Comparison of ENCODE assay signal across 16 cellular contexts in the genomic region with DNA sequence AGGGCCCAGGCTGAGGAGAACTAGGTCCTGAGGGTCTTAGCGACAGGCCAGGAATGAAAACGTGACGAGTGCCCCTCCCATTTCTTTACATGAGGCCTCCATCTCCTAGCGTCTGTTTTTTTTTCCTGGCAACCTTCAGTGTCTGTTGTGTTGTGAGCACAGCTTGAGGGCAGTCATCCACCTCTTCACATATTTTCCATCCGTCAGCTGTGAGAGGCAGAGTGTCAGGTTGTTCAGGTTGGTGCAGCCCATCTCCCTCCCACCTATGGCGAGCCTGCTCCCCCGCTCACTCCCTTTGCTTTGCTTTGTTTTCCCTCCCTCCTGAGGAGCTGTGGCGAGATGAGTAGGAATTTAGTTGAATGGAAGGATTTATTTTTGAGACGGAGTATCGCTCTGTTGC. TPM values are rescaled to one million over a fixed set of nuclear protein-coding genes. Genes with fewer than 3 reads are reported as not detected.
DNase-seq lines count a peak whose midpoint lies in the region; ATAC-seq and TF ChIP-seq lines count a peak whose summit lies in the region.
"Had no signal": no experiment of that assay in that cellular context is flagged by ENCODE, and none has a peak within 500 bp of the region (broad histone marks: within the 10 kb centered on the region; RNA-seq: fewer than 3 reads in every experiment).

No MANE protein-coding gene starts in this region.

- no peaks in the 10 kb centered on the region for H3K27me3 Mint-ChIP-seq in activated CD8-positive, alpha-beta T cell treated with anti-CD3 and anti-CD28 coated beads for 36 hours
- H3K27me3 Mint-ChIP-seq in osteocyte (ENCODE audit: unreplicated experiment), result peaks cover 5% of the 10 kb centered on the region

- no peak overlapping the region for H3K4me2 ChIP-seq in hepatocyte

- CTCF ChIA-PET in activated CD8-positive, alpha-beta T cell treated with anti-CD3 and anti-CD28 coated beads for 36 hours (lab: Charles Lee), result interaction anchor here (0.7 to 2.2 kb wide), 20 partner anchors 9 to 227 kb away, joined by 3 to 21 read pairs (median 4); partner anchors contain the start of gene N4BP2

- no peaks in the 10 kb centered on the region for H3K9me2 ChIP-seq in hepatocyte (replicated peaks; ENCODE audit: insufficient read depth)

- H3K9me3 ChIP-seq in hepatocyte (ENCODE audit: low read depth), result no peaks in the 10 kb centered on the region
- H3K9me3 ChIP-seq in suprapubic skin, result no peaks in the 10 kb centered on the region
- H3K9me3 ChIP-seq: esophagus squamous epithelium had no signal

- no peak for TF ChIP-seq EP300 in suprapubic skin (IDR thresholded peaks at IDR 0.05)

- H2AFZ ChIP-seq in hepatocyte, result no peak overlapping the region

- peak; percentile 57 for DNase-seq in stimulated activated CD4-positive, alpha-beta T cell treated with anti-CD3 and anti-CD28 coated beads, Interleukin-1b, Interleukin-23, amount 100 ng/mL, for 48 hours
- no peak for DNase-seq in stimulated activated CD4-positive, alpha-beta T cell treated with anti-CD3 and anti-CD28 coated beads, Interleukin-2, amount 100 ng/mL, for 48 hours
- DNase-seq in activated CD8-positive, alpha-beta T cell treated with anti-CD3 and anti-CD28 coated beads for 36 hours, result peak; percentile 65
- peak; percentile 30 for DNase-seq in hepatocyte (ENCODE audit: low spot score)
- no peak for DNase-seq in suprapubic skin (ENCODE audit: low spot score in 2 of 2)
- DNase-seq in osteocyte (ENCODE audit: extremely low spot score, unreplicated experiment), result no peak
- DNase-seq: esophagus squamous epithelium, GF-D8, IMR-90, NCI-H1105 treated with DMSO at 0.1 percent for 48 hours, posterior cingulate gyrus had no signal

- no peaks in the 10 kb centered on the region for H3K79me2 ChIP-seq in hepatocyte

- TF ChIP-seq CTCF in activated CD8-positive, alpha-beta T cell treated with anti-CD3 and anti-CD28 coated beads for 36 hours (IDR thresholded peaks at IDR 0.05), result no peak
- TF ChIP-seq CTCF in hepatocyte (IDR thresholded peaks at IDR 0.05; ENCODE audit: poor library complexity) (no peak), suprapubic skin (IDR thresholded peaks at IDR 0.05) (no peak), osteocyte (IDR thresholded peaks at IDR 0.05) (no peak)

- TF ChIP-seq POLR2A in suprapubic skin (IDR thresholded peaks at IDR 0.05), result no peak

- peaks cover 61% of the 10 kb centered on the region for H3K4me1 Mint-ChIP-seq in activated CD8-positive, alpha-beta T cell treated with anti-CD3 and anti-CD28 coated beads for 36 hours (ENCODE audit: low read depth)
- no peaks in the 10 kb centered on the region for H3K4me1 Mint-ChIP-seq in osteocyte (ENCODE audit: unreplicated experiment)

- H4K20me1 ChIP-seq in hepatocyte (ENCODE audit: insufficient read depth, poor library complexity, severe bottlenecking), result no peaks in the 10 kb centered on the region

- peaks cover 24% of the 10 kb centered on the region for H3K36me3 Mint-ChIP-seq in activated CD8-positive, alpha-beta T cell treated with anti-CD3 and anti-CD28 coated beads for 36 hours (ENCODE audit: low read depth)
- no peaks in the 10 kb centered on the region for H3K36me3 Mint-ChIP-seq in osteocyte (ENCODE audit: unreplicated experiment)

- H3K27ac Mint-ChIP-seq in activated CD8-positive, alpha-beta T cell treated with anti-CD3 and anti-CD28 coated beads for 36 hours, result peak overlapping the region; percentile 98
- no peak overlapping the region for H3K27ac Mint-ChIP-seq in osteocyte (ENCODE audit: unreplicated experiment)

- no peak overlapping the region for H3K27ac ChIP-seq in hepatocyte
- peak overlapping the region; percentile 33 for H3K27ac ChIP-seq in suprapubic skin
- H3K27ac ChIP-seq: esophagus squamous epithelium had no signal

- peak overlapping the region; percentile 45 for H3K4me3 Mint-ChIP-seq in activated CD8-positive, alpha-beta T cell treated with anti-CD3 and anti-CD28 coated beads for 36 hours
- no peak overlapping the region for H3K4me3 Mint-ChIP-seq in osteocyte (ENCODE audit: unreplicated experiment)

- H3K36me3 ChIP-seq in hepatocyte (replicated peaks; ENCODE audit: insufficient read depth, low read depth) (no peaks in the 10 kb centered on the region), suprapubic skin (no peaks in the 10 kb centered on the region)
- H3K36me3 ChIP-seq: esophagus squamous epithelium had no signal

- H3K9me3 Mint-ChIP-seq in activated CD8-positive, alpha-beta T cell treated with anti-CD3 and anti-CD28 coated beads for 36 hours, result peaks cover 15% of the 10 kb centered on the region
- H3K9me3 Mint-ChIP-seq in osteocyte (ENCODE audit: unreplicated experiment), result no peaks in the 10 kb centered on the region

- 81% methylated on average over 10 of the region's 10 CpGs for WGBS in hepatocyte (ENCODE audit: low lambda C conversion rate, missing lambda C conversion rate)
- 51% methylated on average over 10 of the region's 10 CpGs for WGBS in suprapubic skin

- intact Hi-C loops in activated CD8-positive, alpha-beta T cell treated with anti-CD3 and anti-CD28 coated beads for 36 hours (cut with micrococcal nuclease), result no loop called here

- H3K4me3 ChIP-seq in hepatocyte (no peak overlapping the region), suprapubic skin (no peak overlapping the region)
- H3K4me3 ChIP-seq: esophagus squamous epithelium had no signal

- no peaks in the 10 kb centered on the region for H3K4me1 ChIP-seq in hepatocyte (ENCODE audit: insufficient read depth)
- no peaks in the 10 kb centered on the region for H3K4me1 ChIP-seq in suprapubic skin

- POLR2A ChIA-PET in activated CD8-positive, alpha-beta T cell treated with anti-CD3 and anti-CD28 coated beads for 36 hours (lab: Charles Lee), result interaction anchor here (0.7 to 3.2 kb wide), 21 partner anchors 9 to 88 kb away, joined by 3 to 10 read pairs (median 4); no protein-coding TSS in a partner anchor

- H3K27me3 ChIP-seq in hepatocyte (no peaks in the 10 kb centered on the region), suprapubic skin (no peaks in the 10 kb centered on the region)
- H3K27me3 ChIP-seq: esophagus squamous epithelium had no signal

- peak; percentile 55 for ATAC-seq in activated CD8-positive, alpha-beta T cell treated with anti-CD3 and anti-CD28 coated beads for 36 hours
- ATAC-seq in HG03159 (IDR thresholded peaks at IDR 0.05; ENCODE audit: unreplicated experiment) (no peak), GM18868 (IDR thresholded peaks at IDR 0.05; ENCODE audit: unreplicated experiment) (no peak)
- ATAC-seq: Right ventricle myocardium inferior had no signal

RNA-seq across cellular contexts. Expression of gene CHRNA9, which starts 51.7 kb away (rescaled TPM):
- total RNA-seq in activated CD8-positive, alpha-beta T cell treated with anti-CD3 and anti-CD28 coated beads for 36 hours, result under 1 TPM; 0.11 to 0.38 TPM
- 0.50 and 1.5 TPM in 2 replicates for total RNA-seq in hepatocyte
- 1.6 TPM in 1 of 2 replicates, not detected in the other for polyA plus RNA-seq in hepatocyte
- 1 to 10 TPM in 1 of 4 donors, under 1 TPM in 2, not detected in 1; 0.34 to 2.4 (median 0.38) TPM for total RNA-seq in suprapubic skin
- total RNA-seq in osteocyte, result not detected in 2 replicates
- total RNA-seq: esophagus squamous epithelium, IMR-90, mesenteric fat pad, Right ventricle myocardium inferior, subcutaneous adipose tissue had no signal
- polyA plus RNA-seq: IMR-90 had no signal

Comparison
In these comparisons a context has a peak if more than half of its experiments do, and no peak if none do; other contexts are left out.
1. DNase-seq: peak in stimulated activated CD4-positive, alpha-beta T cell treated with anti-CD3 and anti-CD28 coated beads, Interleukin-1b, Interleukin-23, amount 100 ng/mL, for 48 hours (single experiment), activated CD8-positive, alpha-beta T cell treated with anti-CD3 and anti-CD28 coated beads for 36 hours (single experiment) and hepatocyte (single experiment); none in stimulated activated CD4-positive, alpha-beta T cell treated with anti-CD3 and anti-CD28 coated beads, Interleukin-2, amount 100 ng/mL, for 48 hours (0 of 2), suprapubic skin (0 of 2) and osteocyte (single experiment).